In genomic region chrX:154399527-154400368, GRCh38 we compare ENCODE assay signal across 8 cellular contexts. TPM values are rescaled to one million over a fixed set of nuclear protein-coding genes. Genes with fewer than 3 reads are reported as not detected.
A peak's percentile ranks its signal among the peaks of the same experiment; 100 is the strongest.
DNase-seq lines count a peak whose midpoint lies in the region; TF ChIP-seq lines count a peak whose summit lies in the region.

No MANE protein-coding gene starts in this region.

- H3K9ac ChIP-seq in parathyroid adenoma = no peak overlapping the region

- H3K36me3 ChIP-seq in GM06990 (ENCODE audit: control insufficient read depth, insufficient read depth, low read length) (peaks cover 11% of the 10 kb centered on the region), SJCRH30 (peaks cover 30% of the 10 kb centered on the region), parathyroid adenoma (ENCODE audit: control insufficient read depth, insufficient read depth, low read length) (no peaks in the 10 kb centered on the region)

- peaks cover 12% of the 10 kb centered on the region for H3K4me1 Mint-ChIP-seq in endothelial cell (ENCODE audit: unreplicated experiment)

- peaks cover 22% of the 10 kb centered on the region for H3K36me3 Mint-ChIP-seq in endothelial cell (ENCODE audit: low read depth, unreplicated experiment)

- H3K9me3 ChIP-seq in SJCRH30 (replicated peaks) (no peaks in the 10 kb centered on the region), parathyroid adenoma (ENCODE audit: control insufficient read depth, low read length) (no peaks in the 10 kb centered on the region)

- peak overlapping the region; percentile 79 for H3K4me2 ChIP-seq in parathyroid adenoma (ENCODE audit: low read length)

- H3K79me2 ChIP-seq in parathyroid adenoma = no peaks in the 10 kb centered on the region

- DNase-seq in GM06990 (ENCODE audit: extremely low read depth, insufficient read length) (no peak), SJCRH30 (no peak), endothelial cell (ENCODE audit: low spot score) (no peak), SKM-1 (lab: John Stamatoyannopoulos, UW; ENCODE audit: unreplicated experiment) (no peak), iPS-NIHi11 (ENCODE audit: low spot score) (no peak), NCI-H128 (lab: John Stamatoyannopoulos, UW; ENCODE audit: unreplicated experiment) (no peak)
- DNase-seq in effector CD8-positive, alpha-beta T cell (lab: John Stamatoyannopoulos, UW) = no peak

- TF ChIP-seq CTCF in GM06990 (IDR thresholded peaks at IDR 0.05; ENCODE audit: insufficient read depth, low read length, poor library complexity, severe bottlenecking) = no peak
- no peak for TF ChIP-seq CTCF in endothelial cell (IDR thresholded peaks at IDR 0.05; ENCODE audit: unreplicated experiment)
- no peak for TF ChIP-seq CTCF in parathyroid adenoma (IDR thresholded peaks at IDR 0.05)

- H2AFZ ChIP-seq in parathyroid adenoma = no peak overlapping the region

- H3K27me3 Mint-ChIP-seq in endothelial cell (ENCODE audit: unreplicated experiment) = peaks cover 21% of the 10 kb centered on the region

- H3K27ac Mint-ChIP-seq in endothelial cell (ENCODE audit: unreplicated experiment) = peak overlapping the region; percentile 99

- H3K27me3 ChIP-seq in GM06990 (replicated peaks; ENCODE audit: control insufficient read depth, insufficient read depth, low read length) (no peaks in the 10 kb centered on the region), SJCRH30 (no peaks in the 10 kb centered on the region), parathyroid adenoma (ENCODE audit: control insufficient read depth, insufficient read depth, low read length) (no peaks in the 10 kb centered on the region)

- peak overlapping the region; percentile 89 for H3K4me3 ChIP-seq in GM06990 (replicated peaks; ENCODE audit: low read depth, low read length)
- H3K4me3 ChIP-seq in SJCRH30 = peak overlapping the region; percentile 84
- peak overlapping the region; percentile 97 for H3K4me3 ChIP-seq in parathyroid adenoma (ENCODE audit: low read depth, low read length)

- peak overlapping the region; percentile 99 for H3K27ac ChIP-seq in SJCRH30
- H3K27ac ChIP-seq in parathyroid adenoma = peak overlapping the region; percentile 100

- H3K4me1 ChIP-seq in SJCRH30 (no peaks in the 10 kb centered on the region), parathyroid adenoma (no peaks in the 10 kb centered on the region)

- peak overlapping the region; percentile 99 for H3K4me3 Mint-ChIP-seq in endothelial cell (ENCODE audit: unreplicated experiment)

- no peaks in the 10 kb centered on the region for H3K9me3 Mint-ChIP-seq in endothelial cell (ENCODE audit: unreplicated experiment)

RNA-seq across cellular contexts. Expression of gene RPL10, which starts 1.6 kb away (rescaled TPM):
- 3,093 and 3,558 TPM in 2 replicates for total RNA-seq in SJCRH30 (2014; rRNA removed; shearing (Covaris generic))
- total RNA-seq in endothelial cell (ENCODE audit: unreplicated experiment) = 3,704 TPM

RNA-seq across cellular contexts. Expression of gene DNASE1L1, which starts 9.3 kb away (rescaled TPM):
- 20.9 and 21.7 TPM in 2 replicates for total RNA-seq in SJCRH30 (2014; rRNA removed; shearing (Covaris generic))
- total RNA-seq in endothelial cell (ENCODE audit: unreplicated experiment) = 38.6 TPM

RNA-seq across cellular contexts. Expression of gene TAFAZZIN, which starts 11.6 kb away (rescaled TPM):
- 8.1 and 12.1 TPM in 2 replicates for total RNA-seq in SJCRH30 (2014; rRNA removed; shearing (Covaris generic))
- total RNA-seq in endothelial cell (ENCODE audit: unreplicated experiment) = 56.4 TPM

RNA-seq across cellular contexts. Expression of gene EMD, which starts 20.7 kb away (rescaled TPM):
- total RNA-seq in SJCRH30 (2014; rRNA removed; shearing (Covaris generic)) = 40.1 and 41.3 TPM in 2 replicates
- total RNA-seq in endothelial cell (ENCODE audit: unreplicated experiment) = 44.7 TPM

RNA-seq across cellular contexts. Expression of gene FLNA, which starts 25.3 kb away (rescaled TPM):
- total RNA-seq in SJCRH30 (2014; rRNA removed; shearing (Covaris generic)) = 142 and 173 TPM in 2 replicates
- total RNA-seq in endothelial cell (ENCODE audit: unreplicated experiment) = 1,022 TPM
